15 cellular contexts compared by ENCODE assay signal in genomic region chr6:127023001-127023778, GRCh38.
"Had no signal": no experiment of that assay in that cellular context is flagged by ENCODE, and none has a peak within 500 bp of the region (broad histone marks: within the 10 kb centered on the region; RNA-seq: fewer than 3 reads in every experiment).

No MANE protein-coding gene starts in this region.

- ATAC-seq: activated CD4-positive, CD25-positive, alpha-beta regulatory T cell treated with anti-CD3 and anti-CD28 coated beads, Interleukin-2, amount 50 U/mL, for 24 hours; heart right ventricle; left cardiac atrium; naive thymus-derived CD8-positive, alpha-beta T cell had no signal

- H3K9me3 ChIP-seq: tibial nerve had no signal

- H3K4me1 ChIP-seq: heart right ventricle had no signal

- H3K36me3 ChIP-seq: brain microvascular endothelial cell, heart right ventricle, tibial nerve had no signal

- FAIRE-seq: endothelial cell of umbilical vein had no signal

- DNase-seq: activated CD4-positive, alpha-beta T cell treated with anti-CD3 and anti-CD28 coated beads, Interleukin-2, amount 50 U/mL, for 1 hour; activated CD8-positive, alpha-beta memory T cell treated with anti-CD3 and anti-CD28 coated beads for 24 hours; activated naive CD8-positive, alpha-beta T cell treated with anti-CD3 and anti-CD28 coated beads for 36 hours; brain microvascular endothelial cell; heart right ventricle; mammary epithelial cell; naive thymus-derived CD8-positive, alpha-beta T cell; retina; stimulated activated CD4-positive, alpha-beta T cell treated with anti-CD3 and anti-CD28 coated beads, Interleukin-4, amount 100 ng/mL, for 1 hour; stimulated activated naive CD4-positive, alpha-beta T cell had no signal

- H3K4me3 ChIP-seq: coronary artery, heart right ventricle, tibial nerve had no signal

- H3K27ac ChIP-seq: brain microvascular endothelial cell, coronary artery, heart right ventricle, tibial nerve had no signal

- H3K27me3 ChIP-seq: brain microvascular endothelial cell, heart right ventricle, tibial nerve had no signal
